9 cellular contexts compared by ENCODE assay signal in the genomic region with DNA sequence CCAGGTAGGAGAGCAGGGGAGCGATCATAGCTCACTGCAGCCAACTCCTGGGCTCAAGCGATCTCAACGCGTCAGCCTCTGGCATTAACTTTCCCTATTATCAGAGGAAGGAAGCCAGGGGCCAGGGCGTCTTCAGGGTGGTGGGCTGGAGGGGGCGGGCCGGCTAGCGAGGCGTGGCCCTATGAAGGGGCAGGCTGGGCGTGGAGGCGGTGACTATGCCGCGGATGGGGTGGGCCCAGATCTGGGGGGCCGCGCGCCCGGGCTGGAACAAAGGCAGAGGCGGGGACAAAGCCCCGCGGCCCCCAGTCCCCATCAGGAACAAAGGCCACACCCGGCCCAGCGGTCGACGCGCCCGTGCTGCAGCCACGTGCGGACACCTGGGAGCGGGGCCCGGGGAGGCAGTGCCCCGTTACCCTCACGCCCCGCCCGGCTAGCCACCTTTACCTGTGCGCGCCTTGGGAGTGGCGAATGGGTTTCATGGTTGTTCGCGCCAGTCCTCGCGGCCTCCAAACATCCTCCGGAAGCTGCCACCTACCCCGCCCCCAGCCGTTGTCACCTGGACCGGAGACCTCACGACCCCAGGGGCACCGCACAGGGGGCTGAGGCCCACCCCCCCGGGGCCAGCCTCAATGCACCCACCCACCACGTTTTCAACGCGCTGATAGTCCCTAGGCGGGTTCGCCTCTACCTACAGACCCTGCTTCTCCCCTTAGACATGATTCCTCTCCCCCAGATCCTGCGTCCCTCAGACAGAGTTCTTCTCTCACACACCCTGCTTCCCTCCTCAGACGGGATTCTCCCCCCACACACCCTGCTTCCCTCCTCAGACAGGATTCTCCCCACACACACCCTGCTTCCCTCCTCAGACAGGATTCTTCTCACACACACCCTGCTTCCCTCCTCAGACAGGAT.
DNase-seq lines count a peak whose midpoint lies in the region; ATAC-seq and TF ChIP-seq lines count a peak whose summit lies in the region.
"Had no signal": no experiment of that assay in that cellular context is flagged by ENCODE, and none has a peak within 500 bp of the region (broad histone marks: within the 10 kb centered on the region; RNA-seq: fewer than 3 reads in every experiment).

No MANE protein-coding gene starts in this region.

- H3K27ac ChIP-seq in HUES48 (ENCODE audit: low read depth, low read length) = peak overlapping the region; percentile 94
- H3K27ac ChIP-seq in neutrophil = no peak overlapping the region
- H3K27ac ChIP-seq: SK-N-MC had no signal

- peak overlapping the region; percentile 41 for H3K4me3 ChIP-seq in HUES48 (ENCODE audit: low read depth, low read length)
- peak overlapping the region; percentile 23 for H3K4me3 ChIP-seq in epithelial cell of esophagus (ENCODE audit: low read length)
- H3K4me3 ChIP-seq in neutrophil (ENCODE audit: low read depth in 1 of 2, low read length in 1 of 2) = peak overlapping the region; percentile 23 to 56
- H3K4me3 ChIP-seq: SK-N-MC had no signal

- in situ Hi-C loops in ACHN (cut with HindIII; ENCODE audit: low pct_ligation_motif_present, low pct_unique_long_range_greater_than_20kb, low sequenced_read_pairs) = no loop called here

- peaks cover 2% of the 10 kb centered on the region; the same call in 1 of the 2 replicates for H3K4me1 ChIP-seq in HUES48 (ENCODE audit: control insufficient read depth, insufficient read depth, low read length)
- peaks cover 17 to 19% of the 10 kb centered on the region in 2 experiments for H3K4me1 ChIP-seq in neutrophil (ENCODE audit: control insufficient read depth in 1 of 2, insufficient read depth in 1 of 2, low read depth in 1 of 2, low read length in 1 of 2)

- H3K27me3 ChIP-seq in HUES48 (ENCODE audit: control insufficient read depth, insufficient read depth, low read length) (peaks cover 16% of the 10 kb centered on the region), neutrophil (peaks cover 49% of the 10 kb centered on the region)

- H3K36me3 ChIP-seq in HUES48 (ENCODE audit: control insufficient read depth, insufficient read depth, low read length) = no peaks in the 10 kb centered on the region
- no peaks in the 10 kb centered on the region for H3K36me3 ChIP-seq in neutrophil

- DNase-seq in SW480 (ENCODE audit: low spot score) = peak; percentile 91
- no peak for DNase-seq in epithelial cell of esophagus (ENCODE audit: low read depth)
- DNase-seq in pons (ENCODE audit: low spot score) = no peak
- no peak for DNase-seq in ACHN
- no peak for DNase-seq in medulla oblongata (ENCODE audit: extremely low spot score)

- H3K9ac ChIP-seq in HUES48 (ENCODE audit: low read depth, low read length) = peak overlapping the region; percentile 57

- TF ChIP-seq CTCF in epithelial cell of esophagus (IDR thresholded peaks at IDR 0.05; ENCODE audit: insufficient read depth, low read depth, low read length, missing control alignments) (no peak), neutrophil (IDR thresholded peaks at IDR 0.05) (no peak)

- ATAC-seq in HG03442 (IDR thresholded peaks at IDR 0.05; ENCODE audit: unreplicated experiment) = no peak

- H3K9me3 ChIP-seq in HUES48 (ENCODE audit: control insufficient read depth, insufficient read depth, low read length) (no peaks in the 10 kb centered on the region), neutrophil (no peaks in the 10 kb centered on the region)
